Comparison of ENCODE assay signal across 14 cellular contexts in genomic region chr4:164779080-164779479, GRCh38.
DNase-seq lines count a peak whose midpoint lies in the region; ATAC-seq and TF ChIP-seq lines count a peak whose summit lies in the region.
"Had no signal": no experiment of that assay in that cellular context is flagged by ENCODE, and none has a peak within 500 bp of the region (broad histone marks: within the 10 kb centered on the region; RNA-seq: fewer than 3 reads in every experiment).

No MANE protein-coding gene starts in this region.

- no peak overlapping the region for H3K4me3 ChIP-seq in OCI-LY3 (ENCODE audit: low read length)

- no peak overlapping the region for H3K4me2 ChIP-seq in OCI-LY3 (ENCODE audit: low read length)
- H3K4me2 ChIP-seq: KMS-11 had no signal

- no peaks in the 10 kb centered on the region for H3K36me3 ChIP-seq in OCI-LY3 (replicated peaks; ENCODE audit: low read depth, low read length)

- H4K20me1 ChIP-seq in OCI-LY3 (ENCODE audit: insufficient read depth, low read length) = no peaks in the 10 kb centered on the region

- no peak overlapping the region for H3K9ac ChIP-seq in OCI-LY3 (ENCODE audit: low read length)
- H3K9ac ChIP-seq: KMS-11 had no signal

- H3K79me2 ChIP-seq in OCI-LY3 (ENCODE audit: low read length) = no peaks in the 10 kb centered on the region

- H2AFZ ChIP-seq in OCI-LY3 (ENCODE audit: low read depth, low read length) = peak overlapping the region; percentile 36

- H3K9me3 ChIP-seq in OCI-LY3 (ENCODE audit: insufficient read depth, low read length) = no peaks in the 10 kb centered on the region

- TF ChIP-seq CTCF in OCI-LY3 (IDR thresholded peaks at IDR 0.05; ENCODE audit: low read depth, low read length) = no peak

- ATAC-seq in HG03139 (IDR thresholded peaks at IDR 0.05; ENCODE audit: unreplicated experiment) (no peak), GM18505 (IDR thresholded peaks at IDR 0.05; ENCODE audit: unreplicated experiment) (no peak), GM19467 (IDR thresholded peaks at IDR 0.05; ENCODE audit: unreplicated experiment) (no peak)

- H3K4me1 ChIP-seq in OCI-LY3 (ENCODE audit: low read length) = no peaks in the 10 kb centered on the region

- no peak for TF ChIP-seq POLR2A in GM18505 (IDR thresholded peaks at IDR 0.05; ENCODE audit: borderline replicate concordance, extremely low read depth, insufficient read depth, insufficient read length)

- no peak overlapping the region for H3K27ac ChIP-seq in OCI-LY3 (ENCODE audit: low read length)
- H3K27ac ChIP-seq: 22Rv1, C4-2B, KMS-11 had no signal

- H3K27me3 ChIP-seq in OCI-LY3 (ENCODE audit: low read depth, low read length) = peaks cover 13% of the 10 kb centered on the region; the same call in 1 of the 2 replicates

- DNase-seq in AG08395 (ENCODE audit: low spot score) = peak; percentile 64
- DNase-seq in GM04503 (ENCODE audit: low read depth) = peak; percentile 66
- DNase-seq in fibroblast of peridontal ligament (ENCODE audit: extremely low read depth) = peak; percentile 1
- no peak for DNase-seq in NAMALWA (ENCODE audit: low spot score)
- DNase-seq: NCI-H1105; NK-92 treated with Interleukin-12 subunit alpha and Interleukin-12 subunit beta, amount 100 ng/mL, for 24 hours; SIG-M5 had no signal
